Comparison of ENCODE assay signal across 8 cellular contexts in genomic region chr12:4353785-4354208, GRCh38. TPM values are rescaled to one million over a fixed set of nuclear protein-coding genes. Genes with fewer than 3 reads are reported as not detected.
DNase-seq lines count a peak whose midpoint lies in the region; ATAC-seq, FAIRE-seq and TF ChIP-seq lines count a peak whose summit lies in the region.

No MANE protein-coding gene starts in this region.

- H3K27ac Mint-ChIP-seq in T-cell (peak overlapping the region; percentile 22 to 27), nephron progenitor cell (no peak overlapping the region)

- no peak; the same call in 1 of the 2 replicates for TF ChIP-seq POLR2A in GM12891 (IDR thresholded peaks at IDR 0.05; ENCODE audit: low read depth, low read length)

- H3K4me3 Mint-ChIP-seq in T-cell (no peak overlapping the region), nephron progenitor cell (no peak overlapping the region)

- POLR2A ChIA-PET in T-cell (lab: Charles Lee) = no interaction called here

- CTCF ChIA-PET in T-cell (lab: Charles Lee) = no interaction called here

- FAIRE-seq in A204.1 (lab: Jason Lieb, UNC) = peak; percentile 49
- peak; percentile 75 for FAIRE-seq in GM12891 (lab: Jason Lieb, UNC)

- H3K4me1 Mint-ChIP-seq in T-cell (peaks cover 2 to 8% (median 5%) of the 10 kb centered on the region in 3 donors), nephron progenitor cell (no peaks in the 10 kb centered on the region)

- H3K9me3 Mint-ChIP-seq in T-cell (no peaks in the 10 kb centered on the region), nephron progenitor cell (peaks cover 3% of the 10 kb centered on the region)

- peak; percentile 49 for TF ChIP-seq CTCF in nephron progenitor cell (IDR thresholded peaks at IDR 0.05)
- TF ChIP-seq CTCF in omental fat pad (IDR thresholded peaks at IDR 0.05) = no peak

- H3K36me3 Mint-ChIP-seq in T-cell (peaks cover 28% of the 10 kb centered on the region), nephron progenitor cell (ENCODE audit: low read depth) (peaks cover 28% of the 10 kb centered on the region)

- H3K27me3 Mint-ChIP-seq in T-cell (no peaks in the 10 kb centered on the region), nephron progenitor cell (ENCODE audit: low read depth, poor library complexity) (no peaks in the 10 kb centered on the region)

- DNase-seq in GM12891 (ENCODE audit: insufficient read length, low spot score) (no peak), T-cell (peak; percentile 6 to 69 (median 46)), nephron progenitor cell (peak; percentile 5), omental fat pad (ENCODE audit: low spot score) (no peak)
- peak; percentile 49 for DNase-seq in central memory CD4-positive, alpha-beta T cell

- ATAC-seq in T-cell (replicated peaks in 1 of 4) (peak; percentile 89 to 99 (median 94)), omental fat pad (ENCODE audit: low FRiP score) (no peak), GM19023 (IDR thresholded peaks at IDR 0.05; ENCODE audit: unreplicated experiment) (no peak), HG03571 (IDR thresholded peaks at IDR 0.05; ENCODE audit: unreplicated experiment) (no peak)

TF ChIP-seq in GM12891, 5 proteins besides CTCF, POLR2A, EP300 and RAD21:
- TF ChIP-seq POLR2AphosphoS5 (IDR thresholded peaks at IDR 0.05; ENCODE audit: low read depth, low read length) = no peak
- TF ChIP-seq TAF1 (IDR thresholded peaks at IDR 0.05; ENCODE audit: low read depth, low read length) = no peak
- TF ChIP-seq PAX5 (IDR thresholded peaks at IDR 0.05; ENCODE audit: insufficient read depth, low read length, severe bottlenecking) = no peak
- no peak for TF ChIP-seq POU2F2 (IDR thresholded peaks at IDR 0.05; ENCODE audit: low read depth, low read length)
- TF ChIP-seq SPI1 (IDR thresholded peaks at IDR 0.05; ENCODE audit: low read depth, low read length) = no peak

RNA-seq across cellular contexts. Expression of gene FGF23, which starts 25.7 kb away (rescaled TPM):
- not detected for polyA plus RNA-seq in GM12891 (2012; ENCODE audit: low read depth, missing spikeins)
- not detected for total RNA-seq in T-cell
- total RNA-seq in omental fat pad = not detected

RNA-seq across cellular contexts. Expression of gene TIGAR, which starts 32.8 kb away (rescaled TPM):
- polyA plus RNA-seq in GM12891 (2012; ENCODE audit: low read depth, missing spikeins) = 15.4 TPM
- total RNA-seq in T-cell (10 to 100 TPM in 1 of 5 donors, 1 to 10 TPM in 4; 6.7 to 11.4 (median 7.5) TPM), omental fat pad (10 to 100 TPM in 1 of 4 donors, 1 to 10 TPM in 3; 4.2 to 13.5 (median 5.3) TPM)

Comparison
In these comparisons a context has a peak if more than half of its experiments do, and no peak if none do; other contexts are left out.
1. DNase-seq: peak in T-cell (34 of 34), central memory CD4-positive, alpha-beta T cell (single experiment) and nephron progenitor cell (single experiment); none in GM12891 (single experiment) and omental fat pad (single experiment).
2. ATAC-seq: peak in T-cell (4 of 4); none in omental fat pad (single experiment), GM19023 (single experiment) and HG03571 (single experiment).